26 cellular contexts compared by ENCODE assay signal in genomic region chr6:109631403-109631802, GRCh38.
"Had no signal": no experiment of that assay in that cellular context is flagged by ENCODE, and none has a peak within 500 bp of the region (broad histone marks: within the 10 kb centered on the region; RNA-seq: fewer than 3 reads in every experiment).

No MANE protein-coding gene starts in this region.

- H3K36me3 ChIP-seq: suprapubic skin, thoracic aorta, thyroid gland, transverse colon, upper lobe of left lung, upper lobe of right lung, uterus, vagina had no signal

- H3K9me3 ChIP-seq: stomach, suprapubic skin, testis, thyroid gland, transverse colon, upper lobe of left lung, upper lobe of right lung, uterus, vagina had no signal

- H3K4me3 ChIP-seq: stomach, suprapubic skin, testis, thoracic aorta, thyroid gland, tibial artery, tibial nerve, transverse colon, upper lobe of left lung, upper lobe of right lung, uterus, vagina had no signal

- H3K27me3 ChIP-seq: stomach, suprapubic skin, testis, thyroid gland, tibial artery, tibial nerve, transverse colon, upper lobe of left lung, upper lobe of right lung, uterus, vagina had no signal

- FAIRE-seq: urothelium cell line had no signal

- ATAC-seq: stimulated activated effector memory CD8-positive, alpha-beta T cell treated with anti-CD3 and anti-CD28 coated beads, Interleukin-12 subunit alpha, Interleukin-12 subunit beta, amount 100 ng/mL, for 72 hours; stimulated activated memory B cell treated with anti-CD40 and anti-IgM and Interleukin-4, amounts not matched to agents 10 μg/mL and 1 μg/mL and 100 μg/mL, for 72 hours; stimulated activated naive B cell treated with anti-CD40 and anti-IgM and Interleukin-4, amounts not matched to agents 10 μg/mL and 1 μg/mL and 100 μg/mL, for 72 hours; stimulated activated naive CD8-positive, alpha-beta T cell treated with anti-CD3 and anti-CD28 coated beads, Interleukin-15, Interleukin-2, amounts not matched to agents 100 U/mL and 50 U/mL, for 24 hours; upper lobe of right lung had no signal

- H3K27ac ChIP-seq: stomach, suprapubic skin, testis, thoracic aorta, thyroid gland, tibial artery, tibial nerve, transverse colon, upper lobe of left lung, upper lobe of right lung, uterus, vagina had no signal

- H3K4me1 ChIP-seq: stomach, suprapubic skin, testis, thyroid gland, tibial artery, tibial nerve, transverse colon, upper lobe of left lung, upper lobe of right lung, uterus, vagina had no signal

- DNase-seq: stimulated activated CD4-positive, alpha-beta T cell treated with anti-CD3 and anti-CD28 coated beads, Interleukin-2, amount 100 ng/mL, for 48 hours; stimulated activated CD4-positive, alpha-beta T cell treated with anti-CD3 and anti-CD28 coated beads, Interleukin-4, amount 100 ng/mL, for 1 hour; stimulated activated CD4-positive, alpha-beta T cell treated with anti-CD3 and anti-CD28 coated beads, Interleukin-4, amount 100 ng/mL, for 24 hours; stimulated activated CD4-positive, alpha-beta T cell treated with anti-CD3 and anti-CD28 coated beads, Interleukin-4, amount 100 ng/mL, for 4 hours; stimulated activated CD8-positive, alpha-beta memory T cell treated with anti-CD3 and anti-CD28 coated beads, Interleukin-4, amount 100 ng/mL, for 48 hours; stimulated activated naive B cell treated with anti-CD40 and anti-IgM and Interleukin-4, amounts not matched to agents 10 μg/mL and 1 μg/mL and 100 μg/mL, for 72 hours; stimulated activated naive CD4-positive, alpha-beta T cell; stimulated activated naive CD4-positive, alpha-beta T cell treated with Interleukin-2 at 50 U/mL for 16 hours; stimulated activated naive CD8-positive, alpha-beta T cell treated with anti-CD3 and anti-CD28 coated beads, Interleukin-15, Interleukin-2, amounts not matched to agents 100 U/mL and 50 U/mL, for 24 hours; stomach; substantia nigra; testis; thyroid gland; tibial artery; transverse colon; trophoblast cell; upper lobe of left lung; upper lobe of right lung; uterus had no signal
